1 cellular context compared by ENCODE assay signal in the genomic region with DNA sequence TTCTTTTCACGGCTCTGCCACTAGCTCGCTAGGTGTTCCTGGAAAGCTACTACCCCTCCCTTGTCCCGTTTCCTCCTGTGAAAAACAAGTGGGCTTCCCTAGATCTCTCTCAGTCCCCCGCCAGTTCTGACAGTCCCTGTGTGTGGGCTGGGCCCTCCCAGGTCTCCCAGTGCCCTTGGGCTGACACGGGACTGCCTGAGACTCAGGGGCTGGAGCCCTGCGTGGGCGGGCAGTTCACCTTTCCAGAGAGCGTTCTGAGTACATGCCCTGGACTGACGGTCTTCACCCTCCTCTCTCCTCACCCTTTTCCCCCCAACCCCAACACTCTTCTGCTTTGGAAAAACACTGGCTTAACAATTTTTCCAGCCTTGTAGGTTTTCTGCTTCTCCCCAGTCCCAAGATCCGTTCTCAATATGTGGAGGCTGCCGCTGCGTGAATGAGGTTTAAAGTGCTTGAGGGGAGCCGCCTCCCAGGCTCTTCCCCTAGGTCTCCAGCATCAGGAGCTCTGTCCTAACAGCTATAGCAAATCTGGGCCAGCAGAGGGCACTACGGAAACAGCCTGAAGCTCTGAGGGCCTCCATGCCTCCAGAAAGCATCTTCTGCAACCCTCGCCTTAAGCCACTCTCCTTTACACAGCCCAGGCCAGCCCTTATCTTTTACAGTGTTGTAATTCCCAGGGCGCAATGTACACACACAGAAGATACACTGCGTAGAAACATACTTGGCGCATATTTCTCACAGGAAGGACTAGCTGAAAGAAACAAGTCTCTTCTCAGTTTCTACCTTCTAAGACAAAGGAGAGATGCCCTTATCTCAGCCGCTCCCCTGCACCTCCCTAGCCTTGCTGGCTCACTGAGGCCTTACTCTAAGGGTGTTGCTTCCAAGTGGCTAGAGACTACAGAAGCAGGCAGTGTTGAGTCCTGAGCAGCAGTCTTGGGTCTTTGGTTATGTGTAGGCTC.
TF ChIP-seq lines count a peak whose summit lies in the region.

No MANE protein-coding gene starts in this region.

TF ChIP-seq in HepG2, 621 proteins besides CTCF, POLR2A, EP300 and RAD21:
- TF ChIP-seq STAG1 (CRISPR knock-in tag; IDR thresholded peaks at IDR 0.05) (peak; percentile 9; the same call in 1 of the 2 replicates), ZNF567 (CRISPR knock-in tag; IDR thresholded peaks at IDR 0.05; ENCODE audit: borderline replicate concordance) (no peak)
- TF ChIP-seq, protein P1, sequence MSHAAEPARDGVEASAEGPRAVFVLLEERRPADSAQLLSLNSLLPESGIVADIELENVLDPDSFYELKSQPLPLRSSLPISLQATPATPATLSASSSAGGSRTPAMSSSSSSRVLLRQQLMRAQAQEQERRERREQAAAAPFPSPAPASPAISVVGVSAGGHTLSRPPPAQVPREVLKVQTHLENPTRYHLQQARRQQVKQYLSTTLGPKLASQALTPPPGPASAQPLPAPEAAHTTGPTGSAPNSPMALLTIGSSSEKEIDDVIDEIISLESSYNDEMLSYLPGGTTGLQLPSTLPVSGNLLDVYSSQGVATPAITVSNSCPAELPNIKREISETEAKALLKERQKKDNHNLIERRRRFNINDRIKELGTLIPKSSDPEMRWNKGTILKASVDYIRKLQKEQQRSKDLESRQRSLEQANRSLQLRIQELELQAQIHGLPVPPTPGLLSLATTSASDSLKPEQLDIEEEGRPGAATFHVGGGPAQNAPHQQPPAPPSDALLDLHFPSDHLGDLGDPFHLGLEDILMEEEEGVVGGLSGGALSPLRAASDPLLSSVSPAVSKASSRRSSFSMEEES (CRISPR knock-in tag; IDR thresholded peaks at IDR 0.05), result no peak
- TF ChIP-seq, protein P2, sequence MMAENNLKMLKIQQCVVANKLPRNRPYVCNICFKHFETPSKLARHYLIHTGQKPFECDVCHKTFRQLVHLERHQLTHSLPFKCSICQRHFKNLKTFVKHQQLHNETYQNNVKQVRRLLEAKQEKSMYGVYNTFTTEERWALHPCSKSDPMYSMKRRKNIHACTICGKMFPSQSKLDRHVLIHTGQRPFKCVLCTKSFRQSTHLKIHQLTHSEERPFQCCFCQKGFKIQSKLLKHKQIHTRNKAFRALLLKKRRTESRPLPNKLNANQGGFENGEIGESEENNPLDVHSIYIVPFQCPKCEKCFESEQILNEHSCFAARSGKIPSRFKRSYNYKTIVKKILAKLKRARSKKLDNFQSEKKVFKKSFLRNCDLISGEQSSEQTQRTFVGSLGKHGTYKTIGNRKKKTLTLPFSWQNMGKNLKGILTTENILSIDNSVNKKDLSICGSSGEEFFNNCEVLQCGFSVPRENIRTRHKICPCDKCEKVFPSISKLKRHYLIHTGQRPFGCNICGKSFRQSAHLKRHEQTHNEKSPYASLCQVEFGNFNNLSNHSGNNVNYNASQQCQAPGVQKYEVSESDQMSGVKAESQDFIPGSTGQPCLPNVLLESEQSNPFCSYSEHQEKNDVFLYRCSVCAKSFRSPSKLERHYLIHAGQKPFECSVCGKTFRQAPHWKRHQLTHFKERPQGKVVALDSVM (CRISPR knock-in tag; IDR thresholded peaks at IDR 0.05), result peak; percentile 28; the same call in 1 of the 2 replicates
